Comparison of ENCODE assay signal across 8 cellular contexts in genomic region chr7:100344560-100345287, GRCh38. TPM values are rescaled to one million over a fixed set of nuclear protein-coding genes. Genes with fewer than 3 reads are reported as not detected.
DNase-seq lines count a peak whose midpoint lies in the region; ATAC-seq and TF ChIP-seq lines count a peak whose summit lies in the region.
"Not testable (repeated sequence)": the region's sequence is repeated elsewhere in the genome, so short reads cannot be mapped to it uniquely, and the experiment has no call there.

No MANE protein-coding gene starts in this region.

- H3K4me3 ChIP-seq in fibroblast of lung (replicated peaks in 1 of 4; ENCODE audit: control extremely low read depth in 1 of 4, insufficient read depth in 1 of 4, low read depth in 3 of 4, low read length in 4 of 4), result not testable (repeated sequence)

- H3K4me1 ChIP-seq in fibroblast of lung (ENCODE audit: control insufficient read depth, extremely low read depth, insufficient read depth, low read length), result not testable (repeated sequence)

- peak overlapping the region; percentile 45 to 85 (median 66) for H3K4me3 Mint-ChIP-seq in IgD-negative memory B cell
- peak overlapping the region; percentile 62 for H3K4me3 Mint-ChIP-seq in neural crest cell

- H3K27ac Mint-ChIP-seq in IgD-negative memory B cell, result peak overlapping the region; percentile 78 to 99 (median 98)
- peak overlapping the region; percentile 74 for H3K27ac Mint-ChIP-seq in neural crest cell (ENCODE audit: unreplicated experiment)

- not testable (repeated sequence) for H2AFZ ChIP-seq in fibroblast of lung (ENCODE audit: low read length)

- H3K4me1 Mint-ChIP-seq in IgD-negative memory B cell (peaks cover 4 to 21% (median 15%) of the 10 kb centered on the region in 3 donors), neural crest cell (peaks cover 12% of the 10 kb centered on the region)

- in situ Hi-C loops in G401 (cut with HindIII; ENCODE audit: low sequenced_read_pairs), result not testable (repeated sequence)

- H3K36me3 ChIP-seq in fibroblast of lung (ENCODE audit: control insufficient read depth, insufficient read depth, low read length), result peaks cover 12% of the 10 kb centered on the region

- TF ChIP-seq CTCF in fibroblast of lung (conservative IDR thresholded peaks at IDR 0.05 in 1 of 2, IDR thresholded peaks at IDR 0.05 in 1 of 2; ENCODE audit: low read depth in 1 of 2, low read length in 2 of 2) (peak; percentile 23 to 29), neural crest cell (conservative IDR thresholded peaks at IDR 0.05) (peak; percentile 67)

- H3K79me2 ChIP-seq in fibroblast of lung (ENCODE audit: control insufficient read depth, insufficient read depth, low read length), result not testable (repeated sequence)

- not testable (repeated sequence) for H3K9me3 ChIP-seq in fibroblast of lung (ENCODE audit: control insufficient read depth, insufficient read depth, low read depth, low read length)

- H3K4me2 ChIP-seq in fibroblast of lung (ENCODE audit: extremely low read depth, insufficient read depth, low read length), result not testable (repeated sequence)

- not testable (repeated sequence) for H3K9me3 Mint-ChIP-seq in IgD-negative memory B cell, neural crest cell

- H3K9ac ChIP-seq in fibroblast of lung (ENCODE audit: insufficient read depth, low read length), result not testable (repeated sequence)

- H3K27me3 ChIP-seq in fibroblast of lung (ENCODE audit: control insufficient read depth, insufficient read depth, low read length), result not testable (repeated sequence)

- ATAC-seq in GM21737 (IDR thresholded peaks at IDR 0.05; ENCODE audit: unreplicated experiment), result peak; percentile 78

- H4K20me1 ChIP-seq in fibroblast of lung (ENCODE audit: control insufficient read depth, extremely low read depth, insufficient read depth, low read length), result not testable (repeated sequence)

- H3K36me3 Mint-ChIP-seq in IgD-negative memory B cell; neural crest cell (ENCODE audit: low read depth): not testable (repeated sequence)

- not testable (repeated sequence) for H3K27me3 Mint-ChIP-seq in IgD-negative memory B cell; neural crest cell (ENCODE audit: low read depth)

- peak; percentile 11 for DNase-seq in G401 (ENCODE audit: low spot score)
- peak; percentile 69 to 95 (median 84) for DNase-seq in T-helper 1 cell
- DNase-seq in activated effector memory CD4-positive, alpha-beta T cell treated with Interleukin-2 at 50 U/mL for 16 hours, result peak; percentile 65
- DNase-seq in fibroblast of lung (ENCODE audit: low read depth in 2 of 2), result peak; percentile 58 to 79
- DNase-seq in neural crest cell (ENCODE audit: low read depth, low spot score), result peak; percentile 43
- DNase-seq in stimulated activated CD8-positive, alpha-beta memory T cell treated with anti-CD3 and anti-CD28 coated beads, Interleukin-7, amount 100 ng/mL, for 24 hours (ENCODE audit: low read depth), result peak; percentile 55

- H3K27ac ChIP-seq in fibroblast of lung (ENCODE audit: insufficient read depth, low read length), result peak overlapping the region; percentile 61

RNA-seq across cellular contexts. Expression of gene PILRB, which starts 13.2 kb away (rescaled TPM):
- 14.7 and 21.5 TPM in 2 replicates for total RNA-seq in G401 (2014; rRNA removed; shearing (Covaris generic))
- polyA plus RNA-seq in IgD-negative memory B cell, result 14.3 TPM
- 3.6 and 4.3 TPM in 2 replicates for total RNA-seq in fibroblast of lung
- polyA plus RNA-seq in fibroblast of lung, result 6.5 and 8.8 TPM in 2 replicates
- 2.7 TPM in 2 replicates for polyA plus RNA-seq in fibroblast of lung (2012)
- polyA minus RNA-seq in fibroblast of lung (ENCODE audit: low replicate concordance), result 6.3 and 18.0 TPM in 2 replicates
- total RNA-seq in neural crest cell, result 36.5 and 36.6 TPM in 2 replicates

RNA-seq across cellular contexts. Expression of gene PILRA, which starts 28.6 kb away (rescaled TPM):
- total RNA-seq in G401 (2014; rRNA removed; shearing (Covaris generic)), result 1.6 TPM in 1 of 2 replicates, not detected in the other
- 2.3 TPM for polyA plus RNA-seq in IgD-negative memory B cell
- 0.33 TPM in 1 of 2 replicates, not detected in the other for total RNA-seq in fibroblast of lung
- polyA plus RNA-seq in fibroblast of lung, result 0.15 and 0.20 TPM in 2 replicates
- 0.28 TPM in 1 of 2 replicates, not detected in the other for polyA plus RNA-seq in fibroblast of lung (2012)
- not detected in 2 replicates for polyA minus RNA-seq in fibroblast of lung (ENCODE audit: low replicate concordance)
- 2.6 and 2.7 TPM in 2 replicates for total RNA-seq in neural crest cell

RNA-seq across cellular contexts. Expression of gene SPDYE3, which starts 37.2 kb away (rescaled TPM):
- not detected in 2 replicates for total RNA-seq in G401 (2014; rRNA removed; shearing (Covaris generic))
- polyA plus RNA-seq in IgD-negative memory B cell (9.9 TPM), fibroblast of lung (not detected in 2 replicates)
- total RNA-seq in fibroblast of lung (not detected in 2 replicates), neural crest cell (not detected in 2 replicates)
- polyA plus RNA-seq in fibroblast of lung (2012), result 2.0 and 2.1 TPM in 2 replicates
- polyA minus RNA-seq in fibroblast of lung (ENCODE audit: low replicate concordance), result not detected in 2 replicates

Comparison
In these comparisons a context has a peak if more than half of its experiments do, and no peak if none do; other contexts are left out.
1. DNase-seq: peak in every context shown above with its lines; median percentile 84 in T-helper 1 cell; 68 in fibroblast of lung; 65 in activated effector memory CD4-positive, alpha-beta T cell treated with Interleukin-2 at 50 U/mL for 16 hours; 55 in stimulated activated CD8-positive, alpha-beta memory T cell treated with anti-CD3 and anti-CD28 coated beads, Interleukin-7, amount 100 ng/mL, for 24 hours; 43 in neural crest cell; 11 in G401.